1 cellular context compared by ENCODE assay signal in genomic region chr11:45964911-45965389, GRCh38.
TF ChIP-seq lines count a peak whose summit lies in the region.

No MANE protein-coding gene starts in this region.

TF ChIP-seq in H1, 55 proteins besides CTCF, POLR2A, EP300 and RAD21:
- no peak for TF ChIP-seq CHD7 (IDR thresholded peaks at IDR 0.05; ENCODE audit: insufficient replicate concordance, low read length)
- peak; percentile 64; the same call in 1 of the 2 replicates for TF ChIP-seq CREB1 (IDR thresholded peaks at IDR 0.05)
- peak; percentile 49; the same call in 1 of the 2 replicates for TF ChIP-seq MAX (IDR thresholded peaks at IDR 0.05)
- TF ChIP-seq TEAD4 (IDR thresholded peaks at IDR 0.05; ENCODE audit: low read depth, low read length) = peak; percentile 60; the same call in 1 of the 2 replicates
- TF ChIP-seq YY1 (IDR thresholded peaks at IDR 0.05; ENCODE audit: low read depth, low read length) = peak; percentile 61; the same call in 1 of the 2 replicates
- TF ChIP-seq E2F6 (IDR thresholded peaks at IDR 0.05) = peak; percentile 81
- no peak for TF ChIP-seq HDAC6 (IDR thresholded peaks at IDR 0.05; ENCODE audit: low read depth, low read length)
